ENCODE assay signal across 12 cellular contexts in the genomic region with DNA sequence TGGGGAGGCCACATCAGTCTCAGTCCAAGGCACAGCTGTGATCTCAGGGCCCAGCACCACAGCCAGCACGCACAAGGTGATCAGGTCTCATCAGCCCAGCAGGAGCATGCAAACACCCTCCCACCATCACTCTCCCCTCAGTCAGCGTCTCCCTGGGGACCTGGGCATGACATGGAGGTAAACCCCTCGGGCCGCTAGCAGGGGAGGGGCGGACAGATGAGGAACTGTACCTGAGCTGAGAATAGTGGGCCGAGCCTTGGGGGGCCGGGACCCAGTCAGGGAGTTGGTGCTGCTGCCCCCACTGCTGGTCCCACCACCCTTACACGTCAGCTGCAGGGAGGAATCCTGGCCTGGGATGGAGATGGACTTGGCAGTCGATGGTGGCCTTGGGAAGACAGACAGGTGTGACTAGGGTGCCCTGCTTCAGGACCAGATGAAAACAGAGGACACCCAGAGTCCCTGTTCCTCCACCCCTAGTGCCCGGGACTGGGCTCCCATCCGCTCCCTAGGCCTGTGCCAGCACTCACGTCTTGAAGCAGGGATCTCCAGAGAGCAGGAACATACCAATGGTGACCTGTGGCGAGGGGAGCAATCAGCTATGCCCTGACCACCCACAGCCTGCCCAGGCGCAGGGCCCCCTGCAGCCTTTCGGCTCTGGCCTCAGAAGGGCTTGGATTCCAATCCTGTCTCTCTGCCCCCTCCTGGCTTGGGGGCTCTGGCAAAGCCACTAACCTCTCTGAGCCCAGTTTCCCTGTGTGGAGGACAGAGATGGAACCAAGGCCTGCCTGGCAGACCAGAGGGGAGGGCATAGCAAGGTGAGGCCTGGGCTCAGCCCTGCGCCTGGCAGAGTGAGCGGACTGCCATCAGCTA. TPM values are rescaled to one million over a fixed set of nuclear protein-coding genes. Genes with fewer than 3 reads are reported as not detected.
DNase-seq lines count a peak whose midpoint lies in the region; ATAC-seq and TF ChIP-seq lines count a peak whose summit lies in the region.
"Had no signal": no experiment of that assay in that cellular context is flagged by ENCODE, and none has a peak within 500 bp of the region (broad histone marks: within the 10 kb centered on the region; RNA-seq: fewer than 3 reads in every experiment).

No MANE protein-coding gene starts in this region.

- no peaks in the 10 kb centered on the region for H3K9me3 Mint-ChIP-seq in activated CD4-positive, alpha-beta memory T cell treated with anti-CD3 and anti-CD28 coated beads, Interleukin-2, amount 10 ng/mL, durations not matched to agents 7 days and 5 days
- no peaks in the 10 kb centered on the region for H3K9me3 Mint-ChIP-seq in activated CD4-positive, alpha-beta memory T cell treated with anti-CD3 and anti-CD28 coated beads for 36 hours
- no peaks in the 10 kb centered on the region for H3K9me3 Mint-ChIP-seq in brain

- H3K9me3 ChIP-seq in KOPT-K1 (ENCODE audit: insufficient read depth, low read length, poor library complexity, severe bottlenecking), result no peaks in the 10 kb centered on the region
- no peaks in the 10 kb centered on the region for H3K9me3 ChIP-seq in sigmoid colon
- H3K9me3 ChIP-seq: lower lobe of right lung had no signal

- POLR2A ChIA-PET in activated CD4-positive, alpha-beta memory T cell treated with anti-CD3 and anti-CD28 coated beads, Interleukin-2, amount 10 ng/mL, durations not matched to agents 7 days and 5 days (lab: Charles Lee), result no interaction called here
- POLR2A ChIA-PET in activated CD4-positive, alpha-beta memory T cell treated with anti-CD3 and anti-CD28 coated beads for 36 hours (lab: Charles Lee), result no interaction called here

- peaks cover 38% of the 10 kb centered on the region for H3K4me1 Mint-ChIP-seq in activated CD4-positive, alpha-beta memory T cell treated with anti-CD3 and anti-CD28 coated beads, Interleukin-2, amount 10 ng/mL, durations not matched to agents 7 days and 5 days
- peaks cover 33% of the 10 kb centered on the region for H3K4me1 Mint-ChIP-seq in activated CD4-positive, alpha-beta memory T cell treated with anti-CD3 and anti-CD28 coated beads for 36 hours (ENCODE audit: low read depth)
- peaks cover 52% of the 10 kb centered on the region for H3K4me1 Mint-ChIP-seq in brain

- no peaks in the 10 kb centered on the region for H3K27me3 Mint-ChIP-seq in activated CD4-positive, alpha-beta memory T cell treated with anti-CD3 and anti-CD28 coated beads, Interleukin-2, amount 10 ng/mL, durations not matched to agents 7 days and 5 days
- H3K27me3 Mint-ChIP-seq in activated CD4-positive, alpha-beta memory T cell treated with anti-CD3 and anti-CD28 coated beads for 36 hours, result no peaks in the 10 kb centered on the region
- no peaks in the 10 kb centered on the region for H3K27me3 Mint-ChIP-seq in brain

- peaks cover 48% of the 10 kb centered on the region for H3K36me3 Mint-ChIP-seq in activated CD4-positive, alpha-beta memory T cell treated with anti-CD3 and anti-CD28 coated beads, Interleukin-2, amount 10 ng/mL, durations not matched to agents 7 days and 5 days (ENCODE audit: low read depth)
- peaks cover 18% of the 10 kb centered on the region for H3K36me3 Mint-ChIP-seq in activated CD4-positive, alpha-beta memory T cell treated with anti-CD3 and anti-CD28 coated beads for 36 hours
- H3K36me3 Mint-ChIP-seq in brain, result peaks cover 22% of the 10 kb centered on the region

- peaks cover 0 to 61% (median 51%) of the 10 kb centered on the region in 4 donors for H3K4me1 ChIP-seq in sigmoid colon

- TF ChIP-seq CTCF in brain (conservative IDR thresholded peaks at IDR 0.05), result no peak
- no peak for TF ChIP-seq CTCF in sigmoid colon (IDR thresholded peaks at IDR 0.05)

- WGBS in sigmoid colon, 2 donors, result 88 to 91% methylated on average over 17 of the region's 17 CpGs

- H3K4me3 ChIP-seq in sigmoid colon, result no peak overlapping the region
- H3K4me3 ChIP-seq: lower lobe of right lung had no signal

- H3K36me3 ChIP-seq in KOPT-K1 (ENCODE audit: insufficient read depth, low read length), result peaks cover 35% of the 10 kb centered on the region; the same call in 1 of the 2 replicates
- H3K36me3 ChIP-seq in sigmoid colon, result peaks cover 12 to 28% (median 19%) of the 10 kb centered on the region in 4 donors

- H3K4me3 Mint-ChIP-seq in activated CD4-positive, alpha-beta memory T cell treated with anti-CD3 and anti-CD28 coated beads, Interleukin-2, amount 10 ng/mL, durations not matched to agents 7 days and 5 days, result no peak overlapping the region
- no peak overlapping the region for H3K4me3 Mint-ChIP-seq in activated CD4-positive, alpha-beta memory T cell treated with anti-CD3 and anti-CD28 coated beads for 36 hours
- no peak overlapping the region for H3K4me3 Mint-ChIP-seq in brain

- CTCF ChIA-PET in activated CD4-positive, alpha-beta memory T cell treated with anti-CD3 and anti-CD28 coated beads, Interleukin-2, amount 10 ng/mL, durations not matched to agents 7 days and 5 days (lab: Charles Lee), result interaction anchor here (0.9 to 1.3 kb wide), 3 partner anchors 29 to 88 kb away, joined by 3 to 6 read pairs (median 4); no protein-coding TSS in a partner anchor
- CTCF ChIA-PET in activated CD4-positive, alpha-beta memory T cell treated with anti-CD3 and anti-CD28 coated beads for 36 hours (lab: Charles Lee), result interaction anchor here (1.0 to 15.3 kb wide), 3 partner anchors 86 to 177 kb away, joined by 3 to 347 read pairs (median 6); no protein-coding TSS in a partner anchor

- peak overlapping the region; percentile 1 for H3K27ac ChIP-seq in KOPT-K1 (ENCODE audit: low read depth, low read length, poor library complexity, severe bottlenecking)
- H3K27ac ChIP-seq in sigmoid colon, result peak overlapping the region; percentile 9 to 40 (median 22)
- H3K27ac ChIP-seq: lower lobe of right lung had no signal

- peak overlapping the region; percentile 16 for H3K27ac Mint-ChIP-seq in activated CD4-positive, alpha-beta memory T cell treated with anti-CD3 and anti-CD28 coated beads, Interleukin-2, amount 10 ng/mL, durations not matched to agents 7 days and 5 days
- H3K27ac Mint-ChIP-seq in activated CD4-positive, alpha-beta memory T cell treated with anti-CD3 and anti-CD28 coated beads for 36 hours, result no peak overlapping the region
- peak overlapping the region; percentile 37 to 91 (median 67) for H3K27ac Mint-ChIP-seq in brain

- no peak for DNase-seq in activated CD4-positive, alpha-beta memory T cell treated with anti-CD3 and anti-CD28 coated beads, Interleukin-2, amount 10 ng/mL, durations not matched to agents 7 days and 5 days
- DNase-seq in activated CD4-positive, alpha-beta memory T cell treated with anti-CD3 and anti-CD28 coated beads for 36 hours, result no peak
- DNase-seq in sigmoid colon (no peak), NCI-H345 treated with DMSO at 0.1 percent for 48 hours (lab: John Stamatoyannopoulos, UW; ENCODE audit: unreplicated experiment) (no peak)
- DNase-seq in effector CD8-positive, alpha-beta T cell (lab: John Stamatoyannopoulos, UW), result no peak
- DNase-seq: lower lobe of right lung, NCI-H1930, NCI-H82, RPMI8226 had no signal

- no peak for TF ChIP-seq POLR2A in sigmoid colon (IDR thresholded peaks at IDR 0.05)

- intact Hi-C loops in activated CD4-positive, alpha-beta memory T cell treated with anti-CD3 and anti-CD28 coated beads for 36 hours (cut with micrococcal nuclease), result no loop called here
- intact Hi-C loops in sigmoid colon (cut with DNase I), result no loop called here

- ATAC-seq in GM19395 (IDR thresholded peaks at IDR 0.05; ENCODE audit: unreplicated experiment), result no peak
- ATAC-seq: lower lobe of right lung had no signal

- H3K27me3 ChIP-seq in sigmoid colon, result no peaks in the 10 kb centered on the region

- TF ChIP-seq EP300 in sigmoid colon (IDR thresholded peaks at IDR 0.05), result no peak

RNA-seq across cellular contexts. Expression of a gene that starts 10.4 kb away (rescaled TPM):
- total RNA-seq in activated CD4-positive, alpha-beta memory T cell treated with anti-CD3 and anti-CD28 coated beads, Interleukin-2, amount 10 ng/mL, durations not matched to agents 7 days and 5 days, result 10 to 100 TPM; 48.2 TPM
- total RNA-seq in activated CD4-positive, alpha-beta memory T cell treated with anti-CD3 and anti-CD28 coated beads for 36 hours, result 10 to 100 TPM; 41.5 to 42.0 TPM
- 144 TPM for polyA plus RNA-seq in brain (ENCODE audit: insufficient read depth, low read depth, low replicate concordance)
- 10 to 100 TPM in 2 of 4 donors, 1 to 10 TPM in 2; 6.0 to 11.9 (median 9.7) TPM for total RNA-seq in sigmoid colon
- polyA plus RNA-seq in sigmoid colon, result 10 to 100 TPM; 17.3 to 41.9 (median 24.6) TPM

RNA-seq across cellular contexts. Expression of a gene that starts 17.5 kb away (rescaled TPM):
- 1 to 10 TPM; 1.5 to 1.9 TPM for total RNA-seq in activated CD4-positive, alpha-beta memory T cell treated with anti-CD3 and anti-CD28 coated beads, Interleukin-2, amount 10 ng/mL, durations not matched to agents 7 days and 5 days
- 1 to 10 TPM in 1 of 2 experiments, under 1 TPM in 1; 0.94 to 2.9 TPM for total RNA-seq in activated CD4-positive, alpha-beta memory T cell treated with anti-CD3 and anti-CD28 coated beads for 36 hours
- polyA plus RNA-seq in brain (ENCODE audit: insufficient read depth, low read depth, low replicate concordance) (2.4 TPM), sigmoid colon (1 to 10 TPM in 1 of 3 donors, under 1 TPM in 1, not detected in 1; 0.70 to 1.8 TPM)
- total RNA-seq in sigmoid colon, result 1 to 10 TPM in 3 of 4 donors, under 1 TPM in 1; 0.16 to 4.2 (median 2.6) TPM

RNA-seq across cellular contexts. Expression of a gene that starts 31.2 kb away (rescaled TPM):
- total RNA-seq in activated CD4-positive, alpha-beta memory T cell treated with anti-CD3 and anti-CD28 coated beads, Interleukin-2, amount 10 ng/mL, durations not matched to agents 7 days and 5 days, result 10 to 100 TPM; 19.4 to 21.5 TPM
- 10 to 100 TPM; 21.2 to 23.5 TPM for total RNA-seq in activated CD4-positive, alpha-beta memory T cell treated with anti-CD3 and anti-CD28 coated beads for 36 hours
- polyA plus RNA-seq in brain (ENCODE audit: insufficient read depth, low read depth, low replicate concordance) (19.2 TPM), sigmoid colon (10 to 100 TPM; 25.2 to 51.1 (median 37.7) TPM)
- 10 to 100 TPM; 22.8 to 27.7 (median 25.5) TPM for total RNA-seq in sigmoid colon

RNA-seq across cellular contexts. Expression of a gene that starts 32.7 kb away (rescaled TPM):
- total RNA-seq in activated CD4-positive, alpha-beta memory T cell treated with anti-CD3 and anti-CD28 coated beads, Interleukin-2, amount 10 ng/mL, durations not matched to agents 7 days and 5 days, result 100 to 1,000 TPM; 212 to 218 TPM
- total RNA-seq in activated CD4-positive, alpha-beta memory T cell treated with anti-CD3 and anti-CD28 coated beads for 36 hours, result 10 to 100 TPM; 50.7 to 58.0 TPM
- polyA plus RNA-seq in brain (ENCODE audit: insufficient read depth, low read depth, low replicate concordance), result 78.8 TPM
- 10 to 100 TPM; 10.9 to 32.7 (median 19.2) TPM for total RNA-seq in sigmoid colon
- 10 to 100 TPM; 69.1 to 92.0 (median 77.0) TPM for polyA plus RNA-seq in sigmoid colon

RNA-seq across cellular contexts. Expression of a gene that starts 48.7 kb away (rescaled TPM):
- total RNA-seq in activated CD4-positive, alpha-beta memory T cell treated with anti-CD3 and anti-CD28 coated beads, Interleukin-2, amount 10 ng/mL, durations not matched to agents 7 days and 5 days, result 100 to 1,000 TPM; 141 to 146 TPM
- 10 to 100 TPM; 50.1 to 53.8 TPM for total RNA-seq in activated CD4-positive, alpha-beta memory T cell treated with anti-CD3 and anti-CD28 coated beads for 36 hours
- polyA plus RNA-seq in brain (ENCODE audit: insufficient read depth, low read depth, low replicate concordance) (83.6 TPM), sigmoid colon (100 to 1,000 TPM in 1 of 3 donors, 10 to 100 TPM in 2; 35.6 to 112 (median 87.1) TPM)
- total RNA-seq in sigmoid colon, result 100 to 1,000 TPM; 107 to 125 (median 114) TPM
